ENCODE assay signal across 8 cellular contexts in genomic region chr2:202635441-202636296, GRCh38. TPM values are rescaled to one million over a fixed set of nuclear protein-coding genes. Genes with fewer than 3 reads are reported as not detected.
DNase-seq lines count a peak whose midpoint lies in the region; ATAC-seq and TF ChIP-seq lines count a peak whose summit lies in the region.

No MANE protein-coding gene starts in this region.

- H3K4me1 ChIP-seq in BE2C, result no peaks in the 10 kb centered on the region

- DNase-seq in BE2C (peak; percentile 87), NCI-H345 treated with DMSO at 0.1 percent for 48 hours (lab: John Stamatoyannopoulos, UW; ENCODE audit: unreplicated experiment) (peak; percentile 54), choroid plexus epithelial cell (ENCODE audit: low read depth) (peak; percentile 53)
- peak; percentile 96 for DNase-seq in activated CD4-positive, alpha-beta T cell treated with anti-CD3 and anti-CD28 coated beads for 36 hours
- DNase-seq in stimulated activated CD4-positive, alpha-beta T cell treated with anti-CD3 and anti-CD28 coated beads, Interleukin-2, amount 100 ng/mL, for 24 hours, result peak; percentile 86 to 87

- H3K27ac ChIP-seq in layer of hippocampus (ENCODE audit: low read depth, low read length), result peak overlapping the region; percentile 87

- peak overlapping the region; percentile 96 for H3K27ac Mint-ChIP-seq in activated CD4-positive, alpha-beta T cell treated with anti-CD3 and anti-CD28 coated beads for 36 hours

- no peaks in the 10 kb centered on the region for H3K27me3 Mint-ChIP-seq in activated CD4-positive, alpha-beta T cell treated with anti-CD3 and anti-CD28 coated beads for 36 hours

- TF ChIP-seq CTCF in BE2C (IDR thresholded peaks at IDR 0.05; ENCODE audit: low read depth, low read length) (peak; percentile 5; the same call in 1 of the 2 replicates), choroid plexus epithelial cell (conservative IDR thresholded peaks at IDR 0.05; ENCODE audit: low read depth, low read length) (no peak)

- H3K4me1 Mint-ChIP-seq in activated CD4-positive, alpha-beta T cell treated with anti-CD3 and anti-CD28 coated beads for 36 hours, result peaks cover 56% of the 10 kb centered on the region

- H3K36me3 ChIP-seq in BE2C, result no peaks in the 10 kb centered on the region

- POLR2A ChIA-PET in activated CD4-positive, alpha-beta T cell treated with anti-CD3 and anti-CD28 coated beads for 36 hours (lab: Charles Lee), result interaction anchor here (0.6 to 2.0 kb wide), 5 partner anchors 32 to 274 kb away, joined by 3 to 9 read pairs (median 4); no protein-coding TSS in a partner anchor

- ATAC-seq in GM19043 (IDR thresholded peaks at IDR 0.05; ENCODE audit: low read depth, unreplicated experiment) (peak; percentile 55), HG03280 (IDR thresholded peaks at IDR 0.05; ENCODE audit: unreplicated experiment) (peak; percentile 53)
- ATAC-seq in activated CD4-positive, alpha-beta T cell treated with anti-CD3 and anti-CD28 coated beads for 36 hours, result peak; percentile 60

- no peaks in the 10 kb centered on the region for H3K9me3 ChIP-seq in BE2C

- CTCF ChIA-PET in activated CD4-positive, alpha-beta T cell treated with anti-CD3 and anti-CD28 coated beads for 36 hours (lab: Charles Lee), result interaction anchor here (0.5 to 2.3 kb wide), 7 partner anchors 12 to 281 kb away, joined by 3 to 9 read pairs (median 3); no protein-coding TSS in a partner anchor

- intact Hi-C loops in activated CD4-positive, alpha-beta T cell treated with anti-CD3 and anti-CD28 coated beads for 36 hours (cut with DNase I, micrococcal nuclease), result loop anchor here (2.0 to 10.0 kb wide), 12 partner anchors 31 to 1453 kb away; partner anchors contain the start of genes BMPR2 (in 1 of the 2), CASP10 (in 1 of the 2), ICA1L (in 1 of the 2) and NBEAL1 (in 1 of the 2)

- H3K36me3 Mint-ChIP-seq in activated CD4-positive, alpha-beta T cell treated with anti-CD3 and anti-CD28 coated beads for 36 hours (ENCODE audit: low read depth), result peaks cover 16% of the 10 kb centered on the region

- no peaks in the 10 kb centered on the region for H3K9me3 Mint-ChIP-seq in activated CD4-positive, alpha-beta T cell treated with anti-CD3 and anti-CD28 coated beads for 36 hours (ENCODE audit: low read depth)

- H3K4me3 Mint-ChIP-seq in activated CD4-positive, alpha-beta T cell treated with anti-CD3 and anti-CD28 coated beads for 36 hours, result peak overlapping the region; percentile 83

- H3K4me3 ChIP-seq in BE2C (ENCODE audit: low read depth, low read length) (peak overlapping the region; percentile 85), choroid plexus epithelial cell (ENCODE audit: low read depth, low read length) (peak overlapping the region; percentile 93)

- H3K27me3 ChIP-seq in BE2C (no peaks in the 10 kb centered on the region), layer of hippocampus (ENCODE audit: control insufficient read depth, insufficient read depth, low read length) (no peaks in the 10 kb centered on the region)

RNA-seq across cellular contexts. Expression of gene FAM117B, which starts 0.9 kb away (rescaled TPM):
- 3.9 TPM for polyA plus RNA-seq in BE2C (2012; ENCODE audit: insufficient read depth, insufficient read length, low read depth)
- 10 to 100 TPM; 15.3 to 16.6 TPM for total RNA-seq in activated CD4-positive, alpha-beta T cell treated with anti-CD3 and anti-CD28 coated beads for 36 hours

Comparison
In these comparisons a context has a peak if more than half of its experiments do, and no peak if none do; other contexts are left out.
1. Peak in every context shown above with its lines: DNase-seq, ATAC-seq, H3K4me3 ChIP-seq and H3K27ac ChIP-seq.